Comparison of ENCODE assay signal across 8 cellular contexts in the genomic region with DNA sequence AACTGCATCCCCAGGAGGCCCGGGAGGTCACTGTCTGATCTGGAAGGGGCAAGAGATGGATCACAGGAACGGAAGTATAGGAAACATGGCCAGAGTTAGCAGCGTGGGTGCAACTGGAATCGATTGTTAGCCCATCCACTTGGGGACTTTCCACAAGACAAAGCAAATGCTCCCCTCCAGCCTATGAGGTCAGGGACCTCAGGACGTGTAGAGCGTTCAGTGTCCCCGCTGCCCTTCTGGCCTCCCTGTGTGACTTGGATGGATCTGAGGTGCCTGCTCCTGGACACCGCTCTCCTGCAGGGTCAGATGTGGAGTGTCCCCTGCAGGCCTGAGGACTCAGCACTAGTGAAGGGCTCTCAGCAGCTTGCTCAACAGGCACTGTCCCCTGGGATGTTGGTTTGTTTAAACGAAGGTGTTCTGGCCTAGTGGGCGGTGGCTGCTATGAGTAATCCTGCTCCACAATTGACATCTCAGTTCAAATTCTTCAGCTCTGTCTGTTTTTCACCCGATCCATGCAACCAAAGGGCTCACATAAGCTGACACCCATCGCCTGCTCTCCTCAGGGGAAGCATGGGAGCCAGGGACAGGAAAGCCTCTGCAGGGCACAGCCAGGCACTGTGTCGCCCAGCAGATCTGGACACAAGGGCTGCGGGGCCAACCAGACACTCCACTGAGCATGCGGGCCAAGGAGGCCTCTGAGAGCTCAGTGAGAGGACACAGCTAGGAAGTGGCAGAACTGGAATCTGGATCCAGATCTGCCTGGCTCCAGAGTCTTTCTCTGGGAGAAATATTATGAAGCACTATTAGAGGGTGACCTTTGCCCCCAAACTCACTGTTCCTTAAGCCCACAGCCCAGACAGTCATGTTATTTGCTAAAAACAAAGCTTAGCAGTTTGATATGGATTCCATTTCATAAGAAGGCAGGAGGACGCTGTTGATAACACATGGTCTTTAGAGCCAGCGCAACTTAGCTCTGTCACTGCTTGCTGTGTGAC.
DNase-seq lines count a peak whose midpoint lies in the region; ATAC-seq and TF ChIP-seq lines count a peak whose summit lies in the region.

No MANE protein-coding gene starts in this region.

- H3K27me3 ChIP-seq in heart left ventricle = no peaks in the 10 kb centered on the region
- H3K27me3 ChIP-seq in subcutaneous abdominal adipose tissue (ENCODE audit: control insufficient read depth in 5 of 5, insufficient read depth in 4 of 5, low read length in 5 of 5) = no peaks in the 10 kb centered on the region

- H3K9me3 ChIP-seq in OCI-LY7 (ENCODE audit: low read length) (no peaks in the 10 kb centered on the region), heart left ventricle (no peaks in the 10 kb centered on the region), subcutaneous abdominal adipose tissue (ENCODE audit: control insufficient read depth in 5 of 5, low read length in 5 of 5) (no peaks in the 10 kb centered on the region)

- no peak for ATAC-seq in activated CD8-positive, alpha-beta T cell treated with anti-CD3 and anti-CD28 coated beads for 36 hours
- ATAC-seq in activated CD8-positive, alpha-beta T cell treated with anti-CD3 and anti-CD28 coated beads, Interleukin-2, amount 10 ng/mL, durations not matched to agents 7 days and 5 days = no peak
- peak; percentile 88 for ATAC-seq in HG02798 (IDR thresholded peaks at IDR 0.05; ENCODE audit: poor library complexity, unreplicated experiment)
- ATAC-seq in heart left ventricle = peak; percentile 63 to 78 (median 68)

- H3K27ac ChIP-seq in OCI-LY7 (ENCODE audit: low read depth, low read length, poor library complexity, severe bottlenecking) (no peak overlapping the region), heart left ventricle (peak overlapping the region; percentile 15 to 80 (median 68)), subcutaneous abdominal adipose tissue (ENCODE audit: low read depth, low read length) (peak overlapping the region; percentile 76)

- no peaks in the 10 kb centered on the region for H3K4me1 Mint-ChIP-seq in activated CD8-positive, alpha-beta T cell treated with anti-CD3 and anti-CD28 coated beads for 36 hours (ENCODE audit: low read depth)
- H3K4me1 Mint-ChIP-seq in activated CD8-positive, alpha-beta T cell treated with anti-CD3 and anti-CD28 coated beads, Interleukin-2, amount 10 ng/mL, durations not matched to agents 7 days and 5 days (ENCODE audit: low read depth) = no peaks in the 10 kb centered on the region

- intact Hi-C loops in activated CD8-positive, alpha-beta T cell treated with anti-CD3 and anti-CD28 coated beads for 36 hours (cut with micrococcal nuclease) = no loop called here
- intact Hi-C loops in OCI-LY7 (cut with micrococcal nuclease; ENCODE audit: unreplicated experiment) (no loop called here), heart left ventricle (cut with DNase I) (loop anchor here in 7 of 10 donors (1.0 to 10.0 kb wide), 9 partner anchors 47 to 89 kb away; no protein-coding TSS in a partner anchor)

- POLR2A ChIA-PET in activated CD8-positive, alpha-beta T cell treated with anti-CD3 and anti-CD28 coated beads for 36 hours (lab: Charles Lee) = no interaction called here
- POLR2A ChIA-PET in activated CD8-positive, alpha-beta T cell treated with anti-CD3 and anti-CD28 coated beads, Interleukin-2, amount 10 ng/mL, durations not matched to agents 7 days and 5 days (lab: Charles Lee) = no interaction called here
- POLR2A ChIA-PET in OCI-LY7 (lab: Charles Lee) = interaction anchor here (0.9 kb wide), 1 partner anchor 94 kb away, joined by 4 read pairs; no protein-coding TSS in a partner anchor

- peak; percentile 12 for DNase-seq in activated CD8-positive, alpha-beta T cell treated with anti-CD3 and anti-CD28 coated beads for 36 hours
- no peak for DNase-seq in activated CD8-positive, alpha-beta T cell treated with anti-CD3 and anti-CD28 coated beads, Interleukin-2, amount 10 ng/mL, durations not matched to agents 7 days and 5 days
- DNase-seq in OCI-LY7 (ENCODE audit: low spot score) (no peak), heart left ventricle (peak in 4 of 5 donors; percentile 38 to 74 (median 58))
- no peak for DNase-seq in activated effector memory CD4-positive, alpha-beta T cell treated with Interleukin-2 at 50 U/mL for 16 hours
- no peak for DNase-seq in activated T-cell treated with anti-CD3 and anti-CD28 coated beads, Interleukin-2, amount 50 U/mL, for 48 hours

- no peaks in the 10 kb centered on the region for H3K36me3 Mint-ChIP-seq in activated CD8-positive, alpha-beta T cell treated with anti-CD3 and anti-CD28 coated beads for 36 hours (ENCODE audit: low read depth)
- H3K36me3 Mint-ChIP-seq in activated CD8-positive, alpha-beta T cell treated with anti-CD3 and anti-CD28 coated beads, Interleukin-2, amount 10 ng/mL, durations not matched to agents 7 days and 5 days (ENCODE audit: low read depth) = no peaks in the 10 kb centered on the region

- H2AFZ ChIP-seq in OCI-LY7 (ENCODE audit: low read length) = peak overlapping the region; percentile 68; the same call in 1 of the 2 replicates

- peak overlapping the region; percentile 18; the same call in 1 of the 2 replicates for H3K4me2 ChIP-seq in OCI-LY7 (ENCODE audit: low read length)

- H3K9me2 ChIP-seq in OCI-LY7 (ENCODE audit: insufficient read depth, low read length) = no peaks in the 10 kb centered on the region

- no peak overlapping the region for H3K4me3 ChIP-seq in OCI-LY7 (ENCODE audit: low read depth, low read length, poor library complexity, severe bottlenecking)
- no peak overlapping the region for H3K4me3 ChIP-seq in heart left ventricle
- no peak overlapping the region for H3K4me3 ChIP-seq in subcutaneous abdominal adipose tissue (ENCODE audit: low read depth in 1 of 5, low read length in 5 of 5)

- H3K27ac Mint-ChIP-seq in activated CD8-positive, alpha-beta T cell treated with anti-CD3 and anti-CD28 coated beads for 36 hours = no peak overlapping the region
- no peak overlapping the region for H3K27ac Mint-ChIP-seq in activated CD8-positive, alpha-beta T cell treated with anti-CD3 and anti-CD28 coated beads, Interleukin-2, amount 10 ng/mL, durations not matched to agents 7 days and 5 days

- TF ChIP-seq CTCF in activated CD8-positive, alpha-beta T cell treated with anti-CD3 and anti-CD28 coated beads for 36 hours (IDR thresholded peaks at IDR 0.05) = no peak
- TF ChIP-seq CTCF in OCI-LY7 (conservative IDR thresholded peaks at IDR 0.05; ENCODE audit: low read length) (no peak), heart left ventricle (IDR thresholded peaks at IDR 0.05) (peak in 1 of 12 donors; percentile 9)

- H3K9me3 Mint-ChIP-seq in activated CD8-positive, alpha-beta T cell treated with anti-CD3 and anti-CD28 coated beads for 36 hours = no peaks in the 10 kb centered on the region
- H3K9me3 Mint-ChIP-seq in activated CD8-positive, alpha-beta T cell treated with anti-CD3 and anti-CD28 coated beads, Interleukin-2, amount 10 ng/mL, durations not matched to agents 7 days and 5 days (ENCODE audit: insufficient read depth) = no peaks in the 10 kb centered on the region

- WGBS in heart left ventricle, 4 donors = 60 to 72% (median 64%) methylated on average over 14 to 17 of the region's 17 CpGs

- peaks cover 15% of the 10 kb centered on the region for H3K4me1 ChIP-seq in OCI-LY7 (ENCODE audit: insufficient read depth, low read length, poor library complexity, severe bottlenecking)
- peaks cover 4 to 66% (median 44%) of the 10 kb centered on the region in 12 donors for H3K4me1 ChIP-seq in heart left ventricle
- H3K4me1 ChIP-seq in subcutaneous abdominal adipose tissue (ENCODE audit: control insufficient read depth in 5 of 5, insufficient read depth in 5 of 5, low read length in 5 of 5) = peaks cover 25 to 53% (median 38%) of the 10 kb centered on the region in 5 donors

- H3K4me3 Mint-ChIP-seq in activated CD8-positive, alpha-beta T cell treated with anti-CD3 and anti-CD28 coated beads for 36 hours = no peak overlapping the region
- H3K4me3 Mint-ChIP-seq in activated CD8-positive, alpha-beta T cell treated with anti-CD3 and anti-CD28 coated beads, Interleukin-2, amount 10 ng/mL, durations not matched to agents 7 days and 5 days = no peak overlapping the region

- H3K79me2 ChIP-seq in OCI-LY7 (ENCODE audit: insufficient read depth, low read depth, low read length) = no peaks in the 10 kb centered on the region

- TF ChIP-seq POLR2A in heart left ventricle (IDR thresholded peaks at IDR 0.05) = no peak

- H3K36me3 ChIP-seq in OCI-LY7 (ENCODE audit: insufficient read depth, low read length) (no peaks in the 10 kb centered on the region), heart left ventricle (no peaks in the 10 kb centered on the region), subcutaneous abdominal adipose tissue (ENCODE audit: control insufficient read depth in 5 of 5, insufficient read depth in 5 of 5, low read length in 5 of 5) (no peaks in the 10 kb centered on the region)

- H4K20me1 ChIP-seq in OCI-LY7 (ENCODE audit: insufficient read depth, low read length) = no peaks in the 10 kb centered on the region

- H3K9ac ChIP-seq in subcutaneous abdominal adipose tissue (ENCODE audit: low read length in 5 of 5) = no peak overlapping the region

- no TSS peak for BruUV-seq in OCI-LY7 (replicated peaks; lab: Mats Ljungman, UMichigan)

- CTCF ChIA-PET in activated CD8-positive, alpha-beta T cell treated with anti-CD3 and anti-CD28 coated beads for 36 hours (lab: Charles Lee) = interaction anchor here (1.0 kb wide), 1 partner anchor 117 kb away, joined by 3 read pairs; no protein-coding TSS in a partner anchor
- CTCF ChIA-PET in activated CD8-positive, alpha-beta T cell treated with anti-CD3 and anti-CD28 coated beads, Interleukin-2, amount 10 ng/mL, durations not matched to agents 7 days and 5 days (lab: Charles Lee) = no interaction called here
- CTCF ChIA-PET in OCI-LY7 (lab: Charles Lee; ENCODE audit: unreplicated experiment) = interaction anchor here (0.5 kb wide), 1 partner anchor 123 kb away, joined by 3 read pairs; no protein-coding TSS in a partner anchor

- H3K27me3 Mint-ChIP-seq in activated CD8-positive, alpha-beta T cell treated with anti-CD3 and anti-CD28 coated beads for 36 hours = peaks cover 5% of the 10 kb centered on the region
- peaks cover 3% of the 10 kb centered on the region for H3K27me3 Mint-ChIP-seq in activated CD8-positive, alpha-beta T cell treated with anti-CD3 and anti-CD28 coated beads, Interleukin-2, amount 10 ng/mL, durations not matched to agents 7 days and 5 days (ENCODE audit: low read depth)

Comparison
In these comparisons a context has a peak if more than half of its experiments do, and no peak if none do; other contexts are left out.
1. DNase-seq: peak in activated CD8-positive, alpha-beta T cell treated with anti-CD3 and anti-CD28 coated beads for 36 hours (single experiment) and heart left ventricle (4 of 5); none in activated CD8-positive, alpha-beta T cell treated with anti-CD3 and anti-CD28 coated beads, Interleukin-2, amount 10 ng/mL, durations not matched to agents 7 days and 5 days (single experiment), OCI-LY7 (single experiment), activated effector memory CD4-positive, alpha-beta T cell treated with Interleukin-2 at 50 U/mL for 16 hours (single experiment) and activated T-cell treated with anti-CD3 and anti-CD28 coated beads, Interleukin-2, amount 50 U/mL, for 48 hours (0 of 2).
2. ATAC-seq: peak in HG02798 (single experiment) and heart left ventricle (4 of 4); none in activated CD8-positive, alpha-beta T cell treated with anti-CD3 and anti-CD28 coated beads for 36 hours (single experiment) and activated CD8-positive, alpha-beta T cell treated with anti-CD3 and anti-CD28 coated beads, Interleukin-2, amount 10 ng/mL, durations not matched to agents 7 days and 5 days (single experiment).
3. intact Hi-C loops: an anchor here in heart left ventricle (1.0 to 10.0 kb wide); none called in activated CD8-positive, alpha-beta T cell treated with anti-CD3 and anti-CD28 coated beads for 36 hours and OCI-LY7.